In genomic region chr11:77113382-77114088, GRCh38 we compare ENCODE assay signal across 1 cellular context.
A peak's percentile ranks its signal among the peaks of the same experiment; 100 is the strongest.
TF ChIP-seq lines count a peak whose summit lies in the region.

No MANE protein-coding gene starts in this region.

TF ChIP-seq in SK-N-SH, 30 proteins besides CTCF, POLR2A, EP300 and RAD21:
- TF ChIP-seq SMC3 (IDR thresholded peaks at IDR 0.05; ENCODE audit: low read depth, low read length) = peak; percentile 65
- no peak for TF ChIP-seq NFIC (IDR thresholded peaks at IDR 0.05; ENCODE audit: borderline replicate concordance)
- no peak for TF ChIP-seq GATA2 (CRISPR knock-in tag; IDR thresholded peaks at IDR 0.05)
